In genomic region chr7:32511791-32512190, GRCh38 we compare ENCODE assay signal across 20 cellular contexts. TPM values are rescaled to one million over a fixed set of nuclear protein-coding genes. Genes with fewer than 3 reads are reported as not detected.
DNase-seq lines count a peak whose midpoint lies in the region; ATAC-seq, FAIRE-seq and TF ChIP-seq lines count a peak whose summit lies in the region.
"Had no signal": no experiment of that assay in that cellular context is flagged by ENCODE, and none has a peak within 500 bp of the region (broad histone marks: within the 10 kb centered on the region; RNA-seq: fewer than 3 reads in every experiment).

No MANE protein-coding gene starts in this region.

- H3K27me3 Mint-ChIP-seq in stimulated activated naive CD8-positive, alpha-beta T cell treated with anti-CD3 and anti-CD28 coated beads, Interleukin-15, Interleukin-2, amounts not matched to agents 100 ng/mL and 50 ng/mL, for 24 hours: no peaks in the 10 kb centered on the region
- H3K27me3 Mint-ChIP-seq in stimulated activated naive CD8-positive, alpha-beta T cell treated with anti-CD3 and anti-CD28 coated beads, Interleukin-15, amount 100 ng/mL, for 72 hours: no peaks in the 10 kb centered on the region
- H3K27me3 Mint-ChIP-seq in activated naive CD8-positive, alpha-beta T cell treated with anti-CD3 and anti-CD28 coated beads, Interleukin-2, amount 50 U/mL, for 24 hours: no peaks in the 10 kb centered on the region
- H3K27me3 Mint-ChIP-seq: activated naive CD4-positive, alpha-beta T cell treated with anti-CD3 and anti-CD28 coated beads, Interleukin-2, amount 10 ng/mL, durations not matched to agents 7 days and 5 days; CD8-positive, alpha-beta memory T cell had no signal

- no peak overlapping the region for H3K4me3 ChIP-seq in fibroblast of the aortic adventitia (ENCODE audit: low read depth, low read length)
- H3K4me3 ChIP-seq: gastroesophageal sphincter, sigmoid colon had no signal

- peaks cover 94% of the 10 kb centered on the region for H3K4me1 Mint-ChIP-seq in stimulated activated naive CD8-positive, alpha-beta T cell treated with anti-CD3 and anti-CD28 coated beads, Interleukin-15, Interleukin-2, amounts not matched to agents 100 ng/mL and 50 ng/mL, for 24 hours (ENCODE audit: low read depth)
- peaks cover 95% of the 10 kb centered on the region for H3K4me1 Mint-ChIP-seq in stimulated activated naive CD8-positive, alpha-beta T cell treated with anti-CD3 and anti-CD28 coated beads, Interleukin-15, amount 100 ng/mL, for 72 hours
- H3K4me1 Mint-ChIP-seq in activated naive CD8-positive, alpha-beta T cell treated with anti-CD3 and anti-CD28 coated beads, Interleukin-2, amount 50 U/mL, for 24 hours: peaks cover 95% of the 10 kb centered on the region
- H3K4me1 Mint-ChIP-seq: nephron had no signal

- H3K9me3 Mint-ChIP-seq in stimulated activated naive CD8-positive, alpha-beta T cell treated with anti-CD3 and anti-CD28 coated beads, Interleukin-15, Interleukin-2, amounts not matched to agents 100 ng/mL and 50 ng/mL, for 24 hours: peaks cover 1% of the 10 kb centered on the region
- peaks cover 0 to 2% of the 10 kb centered on the region in 2 donors for H3K9me3 Mint-ChIP-seq in stimulated activated naive CD8-positive, alpha-beta T cell treated with anti-CD3 and anti-CD28 coated beads, Interleukin-15, amount 100 ng/mL, for 72 hours
- peaks cover 1% of the 10 kb centered on the region for H3K9me3 Mint-ChIP-seq in activated naive CD8-positive, alpha-beta T cell treated with anti-CD3 and anti-CD28 coated beads, Interleukin-2, amount 50 U/mL, for 24 hours
- H3K9me3 Mint-ChIP-seq: CD8-positive, alpha-beta memory T cell had no signal

- ATAC-seq in stimulated activated naive CD8-positive, alpha-beta T cell treated with anti-CD3 and anti-CD28 coated beads, Interleukin-15, amount 100 ng/mL, for 72 hours: no peak
- ATAC-seq in activated naive CD8-positive, alpha-beta T cell treated with anti-CD3 and anti-CD28 coated beads, Interleukin-2, amount 50 U/mL, for 24 hours: no peak
- no peak for ATAC-seq in HG03354 (IDR thresholded peaks at IDR 0.05; ENCODE audit: poor library complexity, severe bottlenecking, unreplicated experiment)
- ATAC-seq in HG03039 (IDR thresholded peaks at IDR 0.05; ENCODE audit: unreplicated experiment): no peak
- ATAC-seq: gastroesophageal sphincter, PC-3 had no signal

- no peak for DNase-seq in stimulated activated naive CD8-positive, alpha-beta T cell treated with anti-CD3 and anti-CD28 coated beads, Interleukin-15, amount 100 ng/mL, for 72 hours
- no peak for DNase-seq in activated naive CD8-positive, alpha-beta T cell treated with anti-CD3 and anti-CD28 coated beads, Interleukin-2, amount 50 U/mL, for 24 hours
- DNase-seq in fibroblast of the aortic adventitia (ENCODE audit: low read depth) (peak; percentile 54), COR-L47 (lab: John Stamatoyannopoulos, UW) (no peak), frontal cortex (ENCODE audit: low spot score in 2 of 2) (no peak)
- DNase-seq: ACHN; activated naive CD4-positive, alpha-beta T cell treated with anti-CD3 and anti-CD28 coated beads, Interleukin-2, amount 10 ng/mL, durations not matched to agents 7 days and 5 days; CD8-positive, alpha-beta memory T cell; dermis blood vessel endothelial cell; mesendoderm; NCI-H187; PC-3; sigmoid colon had no signal

- H3K27ac Mint-ChIP-seq in stimulated activated naive CD8-positive, alpha-beta T cell treated with anti-CD3 and anti-CD28 coated beads, Interleukin-15, Interleukin-2, amounts not matched to agents 100 ng/mL and 50 ng/mL, for 24 hours: peak overlapping the region; percentile 45
- H3K27ac Mint-ChIP-seq in stimulated activated naive CD8-positive, alpha-beta T cell treated with anti-CD3 and anti-CD28 coated beads, Interleukin-15, amount 100 ng/mL, for 72 hours: no peak overlapping the region
- H3K27ac Mint-ChIP-seq in activated naive CD8-positive, alpha-beta T cell treated with anti-CD3 and anti-CD28 coated beads, Interleukin-2, amount 50 U/mL, for 24 hours: peak overlapping the region; percentile 22
- H3K27ac Mint-ChIP-seq: activated naive CD4-positive, alpha-beta T cell treated with anti-CD3 and anti-CD28 coated beads, Interleukin-2, amount 10 ng/mL, durations not matched to agents 7 days and 5 days; nephron had no signal

- H3K36me3 Mint-ChIP-seq in stimulated activated naive CD8-positive, alpha-beta T cell treated with anti-CD3 and anti-CD28 coated beads, Interleukin-15, Interleukin-2, amounts not matched to agents 100 ng/mL and 50 ng/mL, for 24 hours (ENCODE audit: low read depth): peaks cover 68% of the 10 kb centered on the region
- H3K36me3 Mint-ChIP-seq in activated naive CD8-positive, alpha-beta T cell treated with anti-CD3 and anti-CD28 coated beads, Interleukin-2, amount 50 U/mL, for 24 hours (ENCODE audit: low read depth): peaks cover 79% of the 10 kb centered on the region

- FAIRE-seq in frontal cortex (lab: Jason Lieb, UNC): no peak
- FAIRE-seq: GM12891, GM19239 had no signal

- no peak for TF ChIP-seq CTCF in fibroblast of the aortic adventitia (IDR thresholded peaks at IDR 0.05; ENCODE audit: insufficient read depth, low read length)

- H3K4me3 Mint-ChIP-seq in stimulated activated naive CD8-positive, alpha-beta T cell treated with anti-CD3 and anti-CD28 coated beads, Interleukin-15, Interleukin-2, amounts not matched to agents 100 ng/mL and 50 ng/mL, for 24 hours: no peak overlapping the region
- H3K4me3 Mint-ChIP-seq in stimulated activated naive CD8-positive, alpha-beta T cell treated with anti-CD3 and anti-CD28 coated beads, Interleukin-15, amount 100 ng/mL, for 72 hours: no peak overlapping the region
- no peak overlapping the region for H3K4me3 Mint-ChIP-seq in activated naive CD8-positive, alpha-beta T cell treated with anti-CD3 and anti-CD28 coated beads, Interleukin-2, amount 50 U/mL, for 24 hours
- H3K4me3 Mint-ChIP-seq: activated naive CD4-positive, alpha-beta T cell treated with anti-CD3 and anti-CD28 coated beads, Interleukin-2, amount 10 ng/mL, durations not matched to agents 7 days and 5 days; nephron had no signal

RNA-seq across cellular contexts. Expression of gene AVL9, which starts 16.5 kb away (rescaled TPM):
- total RNA-seq in fibroblast of the aortic adventitia (ENCODE audit: low replicate concordance): 16.2 and 26.9 TPM in 2 replicates
- 70.1 TPM for total RNA-seq in frontal cortex

RNA-seq across cellular contexts. Expression of gene LSM5, which starts 21.6 kb away (rescaled TPM):
- total RNA-seq in fibroblast of the aortic adventitia (ENCODE audit: low replicate concordance) (50.8 and 64.9 TPM in 2 replicates), frontal cortex (28.9 TPM)

Comparison
In these comparisons a context has a peak if more than half of its experiments do, and no peak if none do; other contexts are left out.
1. H3K27ac Mint-ChIP-seq: peak in stimulated activated naive CD8-positive, alpha-beta T cell treated with anti-CD3 and anti-CD28 coated beads, Interleukin-15, Interleukin-2, amounts not matched to agents 100 ng/mL and 50 ng/mL, for 24 hours (single experiment) and activated naive CD8-positive, alpha-beta T cell treated with anti-CD3 and anti-CD28 coated beads, Interleukin-2, amount 50 U/mL, for 24 hours (single experiment); none in stimulated activated naive CD8-positive, alpha-beta T cell treated with anti-CD3 and anti-CD28 coated beads, Interleukin-15, amount 100 ng/mL, for 72 hours (0 of 2).